Comparison of ENCODE assay signal across 8 cellular contexts in the genomic region with DNA sequence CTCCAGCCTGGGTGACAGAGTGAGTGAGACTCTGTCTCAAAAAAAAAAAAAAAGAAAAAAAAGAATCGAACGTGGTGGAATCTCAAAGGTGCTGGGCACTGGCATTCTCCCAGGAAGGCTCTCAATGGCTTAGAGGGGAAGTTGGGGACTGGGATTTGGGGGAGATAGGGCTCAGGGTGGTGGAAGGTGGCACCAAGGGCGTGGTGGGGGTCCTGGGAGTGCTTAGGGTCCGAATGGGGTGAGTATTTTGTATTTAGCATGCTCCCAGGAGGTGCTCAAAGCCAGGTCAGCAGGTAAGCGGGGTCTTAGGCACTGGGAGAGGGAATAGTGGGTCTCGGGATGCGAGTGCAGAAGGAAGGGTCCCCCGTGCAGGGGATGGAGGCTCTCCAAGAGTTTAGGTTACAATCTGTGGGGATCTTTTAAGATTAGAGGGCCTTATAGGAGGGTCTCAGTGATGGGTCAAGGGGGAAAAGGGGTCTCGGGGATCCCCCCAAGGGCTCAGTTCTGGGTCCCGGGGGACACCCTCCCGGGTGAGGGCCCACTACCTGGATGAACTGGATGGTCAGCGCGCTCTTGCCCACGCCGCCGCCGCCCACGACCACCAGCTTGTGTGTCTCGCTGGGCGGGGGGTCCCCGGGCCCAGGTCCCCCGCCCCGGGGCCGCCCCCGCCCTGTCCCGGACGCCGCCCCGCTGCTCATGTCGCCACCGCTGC. TPM values are rescaled to one million over a fixed set of nuclear protein-coding genes. Genes with fewer than 3 reads are reported as not detected.
DNase-seq lines count a peak whose midpoint lies in the region; ATAC-seq and TF ChIP-seq lines count a peak whose summit lies in the region.

No MANE protein-coding gene starts in this region.

- in situ Hi-C loops in gastrocnemius medialis (cut with MboI; ENCODE audit: low sequenced_read_pairs in 4 of 4) = no loop called here

- no peak overlapping the region for H2AFZ ChIP-seq in GM23338

- peak overlapping the region; percentile 70 for H3K4me2 ChIP-seq in GM23338

- H3K36me3 Mint-ChIP-seq in GM23338 (ENCODE audit: low read depth) = peaks cover 2% of the 10 kb centered on the region; the same call in 1 of the 3 replicates

- H3K9me3 Mint-ChIP-seq in GM23338 = peaks cover 2% of the 10 kb centered on the region; the same call in 1 of the 3 replicates

- H3K4me1 Mint-ChIP-seq in GM23338 = peaks cover 68% of the 10 kb centered on the region

- peaks cover 48% of the 10 kb centered on the region for H3K4me1 ChIP-seq in GM23338 (ENCODE audit: insufficient read depth)
- H3K4me1 ChIP-seq in foreskin keratinocyte = peaks cover 7% of the 10 kb centered on the region
- H3K4me1 ChIP-seq in gastrocnemius medialis = peaks cover 30 to 35% of the 10 kb centered on the region in 2 donors

- H3K36me3 ChIP-seq in GM23338 (ENCODE audit: insufficient read depth) (no peaks in the 10 kb centered on the region), gastrocnemius medialis (peaks cover 0 to 5% of the 10 kb centered on the region in 2 donors)

- no peak overlapping the region for H3K27ac Mint-ChIP-seq in GM23338

- H3F3A ChIP-seq in GM23338 (replicated peaks; ENCODE audit: low read depth) = peaks cover 27% of the 10 kb centered on the region

- TF ChIP-seq CTCF in GM23338 (conservative IDR thresholded peaks at IDR 0.05; ENCODE audit: low read depth in 2 of 2) (no peak), VCaP (conservative IDR thresholded peaks at IDR 0.05) (no peak), foreskin keratinocyte (conservative IDR thresholded peaks at IDR 0.05) (no peak), gastrocnemius medialis (IDR thresholded peaks at IDR 0.05 in 4 of 5, conservative IDR thresholded peaks at IDR 0.05 in 1 of 5) (no peak)

- peaks cover 49% of the 10 kb centered on the region for H3K27me3 Mint-ChIP-seq in GM23338 (ENCODE audit: insufficient read depth, low read depth, poor library complexity)

- peaks cover 23% of the 10 kb centered on the region for H3K79me2 ChIP-seq in GM23338 (replicated peaks; ENCODE audit: insufficient read depth)

- DNase-seq in GM23338 (ENCODE audit: low spot score) (peak; percentile 21), foreskin keratinocyte (no peak), gastrocnemius medialis (peak in 1 of 2 donors; percentile 42), posterior cingulate gyrus (no peak), kidney glomerular epithelial cell (lab: John Stamatoyannopoulos, UW) (no peak), CD1c-positive myeloid dendritic cell (ENCODE audit: extremely low spot score) (no peak), 8988T (no peak)

- H3K27ac ChIP-seq in GM23338 (ENCODE audit: low read depth) (no peak overlapping the region), VCaP (peak overlapping the region; percentile 95), foreskin keratinocyte (peak overlapping the region; percentile 8), gastrocnemius medialis (peak overlapping the region; percentile 92 to 99 (median 96))

- no peaks in the 10 kb centered on the region for H3K9me3 ChIP-seq in gastrocnemius medialis

- peak overlapping the region; percentile 97 for H3K4me3 Mint-ChIP-seq in GM23338

- peak overlapping the region; percentile 49 for H3K4me3 ChIP-seq in GM23338
- peak overlapping the region; percentile 64 to 95 (median 80) for H3K4me3 ChIP-seq in gastrocnemius medialis

- ATAC-seq in GM23338 = no peak
- no peak for ATAC-seq in foreskin keratinocyte
- no peak for ATAC-seq in gastrocnemius medialis

- H3K9me2 ChIP-seq in GM23338 (ENCODE audit: insufficient read depth) = no peaks in the 10 kb centered on the region

- intact Hi-C loops in gastrocnemius medialis (cut with DNase I; ENCODE audit: low total_unique reads) (loop anchor here (1.0 to 5.0 kb wide), 7 partner anchors 38 to 388 kb away; partner anchors contain the start of genes AKT1S1, NOSIP, PRMT1 and PRRG2), posterior cingulate gyrus (cut with DNase I) (loop anchor here (2.0 to 5.0 kb wide), 2 partner anchors 38 to 47 kb away; partner anchors contain the start of gene PRMT1)

- TF ChIP-seq POLR2A in gastrocnemius medialis (IDR thresholded peaks at IDR 0.05) = peak in 1 of 2 donors; percentile 2

- H3K27me3 ChIP-seq in GM23338 (ENCODE audit: insufficient read depth) (peaks cover 11% of the 10 kb centered on the region; the same call in 1 of the 2 replicates), foreskin keratinocyte (no peaks in the 10 kb centered on the region), gastrocnemius medialis (no peaks in the 10 kb centered on the region)

- H4K20me1 ChIP-seq in GM23338 (replicated peaks; ENCODE audit: insufficient read depth) = peaks cover 13% of the 10 kb centered on the region

TF ChIP-seq in GM23338, 12 proteins besides CTCF, POLR2A, EP300 and RAD21 (continues in another document):
- TF ChIP-seq POLR2AphosphoS5 (IDR thresholded peaks at IDR 0.05; ENCODE audit: low read depth) (no peak), STAT1 (IDR thresholded peaks at IDR 0.05; ENCODE audit: unreplicated experiment) (no peak), JUNB (IDR thresholded peaks at IDR 0.05; ENCODE audit: unreplicated experiment) (no peak), ZNF114 (CRISPR knock-in tag; IDR thresholded peaks at IDR 0.05) (no peak), EZH2 (IDR thresholded peaks at IDR 0.05; ENCODE audit: low read depth, unreplicated experiment) (no peak), CREB1 (CRISPR knock-in tag; IDR thresholded peaks at IDR 0.05; ENCODE audit: low read depth) (no peak), EZH2phosphoT487 (IDR thresholded peaks at IDR 0.05; ENCODE audit: unreplicated experiment) (no peak), REST (IDR thresholded peaks at IDR 0.05; ENCODE audit: unreplicated experiment) (no peak), ZNF331 (CRISPR knock-in tag; IDR thresholded peaks at IDR 0.05; ENCODE audit: low read depth) (no peak), ETS1 (IDR thresholded peaks at IDR 0.05) (no peak)

RNA-seq across cellular contexts. Expression of gene RRAS, which starts 0.4 kb away (rescaled TPM):
- 6.1 and 9.3 TPM in 2 replicates for total RNA-seq in GM23338 (2014; rRNA removed; shearing (Covaris generic))
- polyA plus RNA-seq in GM23338 (2016; fragmentation: Nextera tagmentation; extraction: Ambion mirVana) (30.0 and 31.0 TPM in 2 replicates), foreskin keratinocyte (193 and 266 TPM in 2 replicates)
- total RNA-seq in foreskin keratinocyte (94.5 and 113 TPM in 2 replicates), gastrocnemius medialis (10 to 100 TPM; 12.4 to 26.2 (median 24.2) TPM)

RNA-seq across cellular contexts. Expression of gene SCAF1, which starts 2.5 kb away (rescaled TPM):
- 47.0 and 53.7 TPM in 2 replicates for total RNA-seq in GM23338 (2014; rRNA removed; shearing (Covaris generic))
- polyA plus RNA-seq in GM23338 (2016; fragmentation: Nextera tagmentation; extraction: Ambion mirVana) (19.7 and 20.2 TPM in 2 replicates), foreskin keratinocyte (36.4 and 36.5 TPM in 2 replicates)
- total RNA-seq in foreskin keratinocyte (27.0 and 29.0 TPM in 2 replicates), gastrocnemius medialis (10 to 100 TPM; 13.7 to 36.1 (median 32.9) TPM)

RNA-seq across cellular contexts. Expression of gene IRF3, which starts 26.1 kb away (rescaled TPM):
- 89.3 and 164 TPM in 2 replicates for total RNA-seq in GM23338 (2014; rRNA removed; shearing (Covaris generic))
- polyA plus RNA-seq in GM23338 (2016; fragmentation: Nextera tagmentation; extraction: Ambion mirVana) (57.4 and 72.4 TPM in 2 replicates), foreskin keratinocyte (117 and 124 TPM in 2 replicates)
- total RNA-seq in foreskin keratinocyte (115 and 118 TPM in 2 replicates), gastrocnemius medialis (10 to 100 TPM; 11.0 to 18.6 (median 13.7) TPM)

RNA-seq across cellular contexts. Expression of gene BCL2L12, which starts 26.2 kb away (rescaled TPM):
- 30.6 and 61.3 TPM in 2 replicates for total RNA-seq in GM23338 (2014; rRNA removed; shearing (Covaris generic))
- polyA plus RNA-seq in GM23338 (2016; fragmentation: Nextera tagmentation; extraction: Ambion mirVana) (102 and 114 TPM in 2 replicates), foreskin keratinocyte (77.5 and 83.0 TPM in 2 replicates)
- total RNA-seq in foreskin keratinocyte (23.7 and 33.0 TPM in 2 replicates), gastrocnemius medialis (10 to 100 TPM; 10.7 to 12.9 (median 11.8) TPM)

RNA-seq across cellular contexts. Expression of gene PRMT1, which starts 37.5 kb away (rescaled TPM):
- total RNA-seq in GM23338 (2014; rRNA removed; shearing (Covaris generic)) = 700 and 762 TPM in 2 replicates
- polyA plus RNA-seq in GM23338 (2016; fragmentation: Nextera tagmentation; extraction: Ambion mirVana) (587 and 590 TPM in 2 replicates), foreskin keratinocyte (402 and 466 TPM in 2 replicates)
- total RNA-seq in foreskin keratinocyte (307 and 373 TPM in 2 replicates), gastrocnemius medialis (100 to 1,000 TPM; 190 to 242 (median 229) TPM)
